Comparison of ENCODE assay signal across 18 cellular contexts in the genomic region with DNA sequence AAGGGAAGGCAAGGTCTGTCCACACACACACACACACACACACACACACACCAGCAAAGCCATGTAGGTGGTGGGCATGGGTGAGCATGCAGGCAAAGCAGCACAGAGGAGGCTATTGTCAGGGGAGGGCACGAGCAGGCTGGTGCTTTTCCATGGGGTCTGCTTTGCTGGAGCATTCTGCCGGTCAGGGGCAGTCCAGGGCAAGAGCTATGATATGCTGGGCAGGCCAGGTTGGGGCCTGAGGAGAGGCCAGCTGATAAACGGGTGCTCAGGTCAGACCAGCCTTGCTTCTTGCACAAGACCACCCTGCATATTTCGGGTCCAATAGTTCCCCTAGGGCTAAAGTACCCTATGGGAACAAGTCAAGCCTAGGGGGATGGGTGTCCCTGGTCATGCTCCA.
DNase-seq lines count a peak whose midpoint lies in the region; ATAC-seq and TF ChIP-seq lines count a peak whose summit lies in the region.
"Had no signal": no experiment of that assay in that cellular context is flagged by ENCODE, and none has a peak within 500 bp of the region (broad histone marks: within the 10 kb centered on the region; RNA-seq: fewer than 3 reads in every experiment).

No MANE protein-coding gene starts in this region.

- in situ Hi-C loops in GM13977 (cut with MboI; ENCODE audit: low pct_unique_long_range_greater_than_20kb, low sequenced_read_pairs, unreplicated experiment): no loop called here

- H3K9me3 ChIP-seq in neural progenitor cell (ENCODE audit: low read depth) (no peaks in the 10 kb centered on the region), sigmoid colon (peaks cover 0 to 4% (median 0%) of the 10 kb centered on the region in 4 donors), upper lobe of left lung (peaks cover 0 to 4% (median under 1%) of the 10 kb centered on the region in 4 donors)
- H3K9me3 ChIP-seq: BE2C, HAP-1 had no signal

- intact Hi-C loops in sigmoid colon (cut with DNase I): no loop called here

- H3K27ac Mint-ChIP-seq in chondrocyte (ENCODE audit: unreplicated experiment) (no peak overlapping the region), neural progenitor cell (peak overlapping the region; percentile 35)
- H3K27ac Mint-ChIP-seq: CD8-positive, alpha-beta memory T cell had no signal

- no peak overlapping the region for H3K9ac ChIP-seq in neural progenitor cell
- H3K9ac ChIP-seq: GM23248 had no signal

- DNase-seq in chondrocyte (ENCODE audit: low spot score): peak; percentile 65
- DNase-seq in neural progenitor cell (ENCODE audit: low spot score): no peak
- peak; percentile 47 for DNase-seq in sigmoid colon
- DNase-seq in upper lobe of left lung: peak in 1 of 2 donors; percentile 1
- DNase-seq in NCI-H1417 treated with DMSO at 0.1 percent for 48 hours (lab: John Stamatoyannopoulos, UW): no peak
- no peak for DNase-seq in GM13977 (ENCODE audit: low spot score)
- DNase-seq in retina: no peak
- DNase-seq: ACHN; BE2C; C1 segment of cervical spinal cord; CD4-positive, CD25-positive, alpha-beta regulatory T cell; CD8-positive, alpha-beta memory T cell; COR-L47; DMS153; DMS79; GF-D8; GM23248 had no signal

- H3K27me3 Mint-ChIP-seq in chondrocyte (ENCODE audit: low read depth) (peaks cover 3% of the 10 kb centered on the region), neural progenitor cell (ENCODE audit: insufficient read depth, low read depth) (peaks cover 2% of the 10 kb centered on the region)
- H3K27me3 Mint-ChIP-seq: CD4-positive, CD25-positive, alpha-beta regulatory T cell had no signal

- no peaks in the 10 kb centered on the region for H4K20me1 ChIP-seq in neural progenitor cell (ENCODE audit: low read depth)

- H3K9me3 Mint-ChIP-seq in chondrocyte (ENCODE audit: low read depth) (peaks cover 32% of the 10 kb centered on the region), neural progenitor cell (peaks cover 9% of the 10 kb centered on the region)

- no peak overlapping the region for H3K4me2 ChIP-seq in neural progenitor cell

- no peaks in the 10 kb centered on the region for H3K4me1 Mint-ChIP-seq in chondrocyte (ENCODE audit: low read depth)
- no peaks in the 10 kb centered on the region for H3K4me1 Mint-ChIP-seq in neural progenitor cell
- H3K4me1 Mint-ChIP-seq: CD8-positive, alpha-beta memory T cell had no signal

- H3K36me3 Mint-ChIP-seq in chondrocyte (ENCODE audit: low read depth): no peaks in the 10 kb centered on the region
- no peaks in the 10 kb centered on the region for H3K36me3 Mint-ChIP-seq in neural progenitor cell
- H3K36me3 Mint-ChIP-seq: CD4-positive, CD25-positive, alpha-beta regulatory T cell had no signal

- TF ChIP-seq EP300 in sigmoid colon (IDR thresholded peaks at IDR 0.05) (no peak), upper lobe of left lung (IDR thresholded peaks at IDR 0.05) (no peak)

- H3K79me2 ChIP-seq in neural progenitor cell (ENCODE audit: low read depth): no peaks in the 10 kb centered on the region

- H3K27ac ChIP-seq in neural progenitor cell (no peak overlapping the region), sigmoid colon (no peak overlapping the region), upper lobe of left lung (no peak overlapping the region)
- H3K27ac ChIP-seq: GM23248 had no signal

- no peaks in the 10 kb centered on the region for H3F3A ChIP-seq in neural progenitor cell (ENCODE audit: low read depth)

- H3K4me1 ChIP-seq in neural progenitor cell (no peaks in the 10 kb centered on the region), sigmoid colon (no peaks in the 10 kb centered on the region), upper lobe of left lung (no peaks in the 10 kb centered on the region)
- H3K4me1 ChIP-seq: BE2C, HAP-1 had no signal

- peak; percentile 17 to 43 for ATAC-seq in upper lobe of left lung (ENCODE audit: low FRiP score in 2 of 2)

- H3K4me3 ChIP-seq in neural progenitor cell (no peak overlapping the region), sigmoid colon (no peak overlapping the region), upper lobe of left lung (no peak overlapping the region)
- H3K4me3 ChIP-seq: GM23248, HAP-1 had no signal

- no peaks in the 10 kb centered on the region for H3K36me3 ChIP-seq in neural progenitor cell
- no peaks in the 10 kb centered on the region for H3K36me3 ChIP-seq in sigmoid colon
- H3K36me3 ChIP-seq in upper lobe of left lung: no peaks in the 10 kb centered on the region
- H3K36me3 ChIP-seq: BE2C, HAP-1 had no signal

- no peaks in the 10 kb centered on the region for H3K27me3 ChIP-seq in neural progenitor cell
- H3K27me3 ChIP-seq in sigmoid colon: no peaks in the 10 kb centered on the region
- no peaks in the 10 kb centered on the region for H3K27me3 ChIP-seq in upper lobe of left lung
- H3K27me3 ChIP-seq: BE2C had no signal

- TF ChIP-seq POLR2A in sigmoid colon (IDR thresholded peaks at IDR 0.05) (no peak), upper lobe of left lung (IDR thresholded peaks at IDR 0.05) (no peak)

- H3K4me3 Mint-ChIP-seq in chondrocyte (ENCODE audit: unreplicated experiment): no peak overlapping the region
- no peak overlapping the region for H3K4me3 Mint-ChIP-seq in neural progenitor cell
- H3K4me3 Mint-ChIP-seq: CD4-positive, CD25-positive, alpha-beta regulatory T cell; CD8-positive, alpha-beta memory T cell had no signal

- no peak overlapping the region for H2AFZ ChIP-seq in neural progenitor cell (replicated peaks)
- H2AFZ ChIP-seq: GM23248 had no signal

- WGBS in sigmoid colon, 2 donors: 88% methylated on average over 4 of the region's 4 CpGs
- 88% methylated on average over 1 of the region's 4 CpGs; no CpG with 5 or more reads in 1 of the 2 donors for WGBS in upper lobe of left lung, 2 donors

- TF ChIP-seq CTCF in chondrocyte (IDR thresholded peaks at IDR 0.05): no peak
- TF ChIP-seq CTCF in neural progenitor cell (IDR thresholded peaks at IDR 0.05): no peak
- TF ChIP-seq CTCF in sigmoid colon (IDR thresholded peaks at IDR 0.05): no peak
- TF ChIP-seq CTCF in upper lobe of left lung (IDR thresholded peaks at IDR 0.05): no peak
- no peak for TF ChIP-seq CTCF in GM13977 (IDR thresholded peaks at IDR 0.05; ENCODE audit: extremely low read depth, insufficient read depth, missing control alignments)

Comparison
In these comparisons a context has a peak if more than half of its experiments do, and no peak if none do; other contexts are left out.
1. DNase-seq: peak in chondrocyte (single experiment) and sigmoid colon (single experiment); none in neural progenitor cell (single experiment), NCI-H1417 treated with DMSO at 0.1 percent for 48 hours (single experiment), GM13977 (single experiment) and retina (single experiment).